ENCODE assay signal across 14 cellular contexts in the genomic region with DNA sequence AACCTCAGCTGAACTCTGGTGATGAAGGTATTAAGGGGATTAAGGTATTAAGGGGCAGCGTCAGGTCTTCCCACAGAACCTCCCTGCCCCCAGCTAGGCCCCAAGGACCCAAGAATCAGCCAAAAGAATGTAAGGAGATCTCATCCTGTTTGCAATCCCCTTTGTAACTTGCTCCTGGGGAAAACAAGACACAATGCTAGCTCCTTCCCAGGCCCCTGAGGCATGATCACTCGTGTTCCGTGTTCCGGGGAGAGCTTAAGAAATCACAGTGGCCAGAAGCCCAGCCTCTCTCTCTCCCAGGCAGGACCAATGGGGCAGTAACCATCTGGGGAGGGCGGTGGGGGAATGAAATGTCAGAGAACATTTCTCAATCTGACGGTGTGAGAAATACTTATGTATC. TPM values are rescaled to one million over a fixed set of nuclear protein-coding genes. Genes with fewer than 3 reads are reported as not detected.
DNase-seq lines count a peak whose midpoint lies in the region; ATAC-seq and TF ChIP-seq lines count a peak whose summit lies in the region.
"Had no signal": no experiment of that assay in that cellular context is flagged by ENCODE, and none has a peak within 500 bp of the region (broad histone marks: within the 10 kb centered on the region; RNA-seq: fewer than 3 reads in every experiment).

No MANE protein-coding gene starts in this region.

- no peaks in the 10 kb centered on the region for H3K9me3 ChIP-seq in effector memory CD4-positive, alpha-beta T cell (ENCODE audit: control insufficient read depth, low read length)

- H3K27me3 ChIP-seq in dorsolateral prefrontal cortex = no peaks in the 10 kb centered on the region
- H3K27me3 ChIP-seq in effector memory CD4-positive, alpha-beta T cell (replicated peaks; ENCODE audit: control insufficient read depth, insufficient read depth, low read length, poor library complexity, severe bottlenecking) = no peaks in the 10 kb centered on the region

- peak overlapping the region in 2 of 59 donors; percentile 5 to 26 for H3K4me3 ChIP-seq in dorsolateral prefrontal cortex
- H3K4me3 ChIP-seq in effector memory CD4-positive, alpha-beta T cell (ENCODE audit: insufficient read depth, low read depth, low read length, poor library complexity, severe bottlenecking) = no peak overlapping the region

- peak; percentile 69 for DNase-seq in NCI-H524 treated with DMSO at 0.1 percent for 48 hours (lab: John Stamatoyannopoulos, UW)
- peak in 2 of 10 donors; percentile 42 to 46 for DNase-seq in dorsolateral prefrontal cortex
- DNase-seq in midbrain (lab: John Stamatoyannopoulos, UW) = peak; percentile 64
- no peak for DNase-seq in effector memory CD4-positive, alpha-beta T cell
- no peak for DNase-seq in GM19238 (ENCODE audit: insufficient read length, low spot score)
- DNase-seq: activated T-cell treated with anti-CD3 and anti-CD28 coated beads, Interleukin-2, amount 50 U/mL, for 24 hours; DMS 273 treated with DMSO at 0.1 percent for 48 hours; mesenchymal stem cell; stimulated activated CD4-positive, alpha-beta T cell treated with anti-CD3 and anti-CD28 coated beads, Interleukin-4, amount 100 ng/mL, for 4 hours; T-cell had no signal

- peak overlapping the region in 56 of 59 donors; percentile 37 to 90 (median 77) for H3K27ac ChIP-seq in dorsolateral prefrontal cortex
- peak overlapping the region; percentile 52 for H3K27ac ChIP-seq in temporal lobe (ENCODE audit: low read depth, low read length)
- H3K27ac ChIP-seq in effector memory CD4-positive, alpha-beta T cell (ENCODE audit: insufficient read depth, low read length, poor library complexity, severe bottlenecking) = no peak overlapping the region
- H3K27ac ChIP-seq: HL-60 had no signal

- no peaks in the 10 kb centered on the region for H3K4me1 ChIP-seq in effector memory CD4-positive, alpha-beta T cell (ENCODE audit: control insufficient read depth, insufficient read depth, low read length, poor library complexity, severe bottlenecking)

- ATAC-seq in HG02938 (IDR thresholded peaks at IDR 0.05; ENCODE audit: unreplicated experiment) = no peak
- ATAC-seq: T-cell had no signal

- no peaks in the 10 kb centered on the region for H3K36me3 ChIP-seq in effector memory CD4-positive, alpha-beta T cell (ENCODE audit: control insufficient read depth, insufficient read depth, low read length)

- TF ChIP-seq CTCF in dorsolateral prefrontal cortex (IDR thresholded peaks at IDR 0.05 in 54 of 56, conservative IDR thresholded peaks at IDR 0.05 in 2 of 56; ENCODE audit: low read depth in 1 of 56, partially characterized antibody in 56 of 56) = no peak

- intact Hi-C loops in dorsolateral prefrontal cortex (cut with DNase I) = no loop called here

RNA-seq across cellular contexts. Expression of a gene that starts 33.2 kb away (rescaled TPM):
- 10 to 100 TPM; 19.8 to 43.6 (median 29.0) TPM for total RNA-seq in dorsolateral prefrontal cortex
- 22.1 TPM for total RNA-seq in temporal lobe

RNA-seq across cellular contexts. Expression of a gene that starts 33.8 kb away (rescaled TPM):
- total RNA-seq in dorsolateral prefrontal cortex (100 to 1,000 TPM in 105 of 120 experiments, 10 to 100 TPM in 15; 42.5 to 965 (median 248) TPM), temporal lobe (6.9 TPM)
- total RNA-seq: OCI-LY7 had no signal

RNA-seq across cellular contexts. Expression of a gene that starts 52.8 kb away (rescaled TPM):
- total RNA-seq in dorsolateral prefrontal cortex (10 to 100 TPM in 106 of 120 experiments, 1 to 10 TPM in 14; 5.2 to 42.6 (median 14.9) TPM), temporal lobe (40.1 TPM)

Comparison
In these comparisons a context has a peak if more than half of its experiments do, and no peak if none do; other contexts are left out.
1. DNase-seq: peak in NCI-H524 treated with DMSO at 0.1 percent for 48 hours (single experiment) and midbrain (single experiment); none in effector memory CD4-positive, alpha-beta T cell (0 of 3) and GM19238 (single experiment).